1 cellular context compared by ENCODE assay signal in the genomic region with DNA sequence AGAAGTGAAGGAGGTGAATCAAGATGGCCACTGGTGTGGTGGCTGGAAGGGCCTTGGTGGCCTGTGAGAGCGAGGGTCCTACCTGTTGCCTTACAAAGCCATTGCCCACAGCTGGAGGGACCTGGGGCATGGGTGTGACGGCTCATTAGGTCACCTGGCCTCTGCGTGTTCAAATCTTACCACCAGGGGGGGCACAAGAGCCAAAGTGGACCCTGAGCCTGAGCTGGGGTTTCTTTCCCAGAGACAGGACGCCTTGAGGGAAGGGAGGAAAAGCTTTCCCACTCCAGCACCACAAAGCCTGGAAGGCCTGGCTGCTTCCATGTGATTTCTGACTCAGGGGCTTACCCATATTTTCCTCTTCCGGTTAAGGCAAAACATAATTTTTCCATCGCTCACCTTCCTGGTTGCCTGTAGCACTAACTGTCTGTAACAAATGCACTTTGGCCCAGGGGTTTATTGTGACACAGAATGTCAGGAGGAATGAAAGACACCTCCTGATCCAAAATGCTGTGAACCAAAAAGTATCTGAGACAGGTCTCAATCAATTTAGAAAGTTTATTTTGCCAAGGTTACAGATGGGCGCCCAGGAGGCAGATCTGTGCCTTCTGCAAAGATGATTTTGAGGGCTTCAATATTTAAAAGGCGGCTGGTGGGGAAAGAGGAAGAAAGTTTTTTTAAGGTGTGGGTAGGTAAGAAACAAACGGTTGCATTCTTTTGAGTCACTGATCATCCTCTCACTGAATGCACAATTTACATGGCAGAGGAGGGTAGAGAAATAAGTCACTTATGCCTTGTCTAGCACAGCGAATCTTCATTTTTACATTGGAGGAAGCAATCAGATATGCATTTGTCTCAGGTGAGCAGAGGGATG.
TF ChIP-seq lines count a peak whose summit lies in the region.

No MANE protein-coding gene starts in this region.

TF ChIP-seq in HepG2, 621 proteins besides CTCF, POLR2A, EP300 and RAD21 (continued from another document and continues in another):
- 0 out of 2 replicates have a peak, but pooled peaks have one; percentile 29 for TF ChIP-seq FOXP4 (CRISPR knock-in tag; IDR thresholded peaks at IDR 0.05)
- no peak for TF ChIP-seq SNRNP70 (IDR thresholded peaks at IDR 0.05; ENCODE audit: low read depth, low read length)
- TF ChIP-seq, protein P1, sequence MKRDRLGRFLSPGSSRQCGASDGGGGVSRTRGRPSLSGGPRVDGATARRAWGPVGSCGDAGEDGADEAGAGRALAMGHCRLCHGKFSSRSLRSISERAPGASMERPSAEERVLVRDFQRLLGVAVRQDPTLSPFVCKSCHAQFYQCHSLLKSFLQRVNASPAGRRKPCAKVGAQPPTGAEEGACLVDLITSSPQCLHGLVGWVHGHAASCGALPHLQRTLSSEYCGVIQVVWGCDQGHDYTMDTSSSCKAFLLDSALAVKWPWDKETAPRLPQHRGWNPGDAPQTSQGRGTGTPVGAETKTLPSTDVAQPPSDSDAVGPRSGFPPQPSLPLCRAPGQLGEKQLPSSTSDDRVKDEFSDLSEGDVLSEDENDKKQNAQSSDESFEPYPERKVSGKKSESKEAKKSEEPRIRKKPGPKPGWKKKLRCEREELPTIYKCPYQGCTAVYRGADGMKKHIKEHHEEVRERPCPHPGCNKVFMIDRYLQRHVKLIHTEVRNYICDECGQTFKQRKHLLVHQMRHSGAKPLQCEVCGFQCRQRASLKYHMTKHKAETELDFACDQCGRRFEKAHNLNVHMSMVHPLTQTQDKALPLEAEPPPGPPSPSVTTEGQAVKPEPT (CRISPR knock-in tag; IDR thresholded peaks at IDR 0.05; ENCODE audit: low read depth), result no peak
- TF ChIP-seq ZNF33A (CRISPR knock-in tag; IDR thresholded peaks at IDR 0.05; ENCODE audit: borderline replicate concordance), result no peak
- TF ChIP-seq FIP1L1 (IDR thresholded peaks at IDR 0.05; ENCODE audit: borderline replicate concordance, insufficient read depth, low read depth, low read length), result no peak
- no peak for TF ChIP-seq ZNF792 (CRISPR knock-in tag; IDR thresholded peaks at IDR 0.05)
- TF ChIP-seq NR2F2 (IDR thresholded peaks at IDR 0.05; ENCODE audit: borderline replicate concordance, low read depth), result no peak
- TF ChIP-seq KLF12 (CRISPR knock-in tag; IDR thresholded peaks at IDR 0.05; ENCODE audit: borderline replicate concordance), result no peak
- no peak for TF ChIP-seq ELK4 (CRISPR knock-in tag; IDR thresholded peaks at IDR 0.05; ENCODE audit: borderline replicate concordance)
- TF ChIP-seq NFE2 (CRISPR knock-in tag; IDR thresholded peaks at IDR 0.05), result no peak
- TF ChIP-seq MNT (IDR thresholded peaks at IDR 0.05), result no peak
- no peak for TF ChIP-seq SRSF1 (optimal IDR thresholded peaks at IDR 0.05; ENCODE audit: low read depth, low read length)
- TF ChIP-seq MAZ (IDR thresholded peaks at IDR 0.05; ENCODE audit: borderline replicate concordance, low read depth, low read length), result no peak
- peak; percentile 65; the same call in 1 of the 2 replicates for TF ChIP-seq MAZ (CRISPR knock-in tag; IDR thresholded peaks at IDR 0.05; ENCODE audit: low read depth)
- no peak for TF ChIP-seq ZNF724P (CRISPR knock-in tag; IDR thresholded peaks at IDR 0.05; ENCODE audit: borderline replicate concordance)
- no peak for TF ChIP-seq SRY (CRISPR knock-in tag; IDR thresholded peaks at IDR 0.05)
- TF ChIP-seq, protein P2, sequence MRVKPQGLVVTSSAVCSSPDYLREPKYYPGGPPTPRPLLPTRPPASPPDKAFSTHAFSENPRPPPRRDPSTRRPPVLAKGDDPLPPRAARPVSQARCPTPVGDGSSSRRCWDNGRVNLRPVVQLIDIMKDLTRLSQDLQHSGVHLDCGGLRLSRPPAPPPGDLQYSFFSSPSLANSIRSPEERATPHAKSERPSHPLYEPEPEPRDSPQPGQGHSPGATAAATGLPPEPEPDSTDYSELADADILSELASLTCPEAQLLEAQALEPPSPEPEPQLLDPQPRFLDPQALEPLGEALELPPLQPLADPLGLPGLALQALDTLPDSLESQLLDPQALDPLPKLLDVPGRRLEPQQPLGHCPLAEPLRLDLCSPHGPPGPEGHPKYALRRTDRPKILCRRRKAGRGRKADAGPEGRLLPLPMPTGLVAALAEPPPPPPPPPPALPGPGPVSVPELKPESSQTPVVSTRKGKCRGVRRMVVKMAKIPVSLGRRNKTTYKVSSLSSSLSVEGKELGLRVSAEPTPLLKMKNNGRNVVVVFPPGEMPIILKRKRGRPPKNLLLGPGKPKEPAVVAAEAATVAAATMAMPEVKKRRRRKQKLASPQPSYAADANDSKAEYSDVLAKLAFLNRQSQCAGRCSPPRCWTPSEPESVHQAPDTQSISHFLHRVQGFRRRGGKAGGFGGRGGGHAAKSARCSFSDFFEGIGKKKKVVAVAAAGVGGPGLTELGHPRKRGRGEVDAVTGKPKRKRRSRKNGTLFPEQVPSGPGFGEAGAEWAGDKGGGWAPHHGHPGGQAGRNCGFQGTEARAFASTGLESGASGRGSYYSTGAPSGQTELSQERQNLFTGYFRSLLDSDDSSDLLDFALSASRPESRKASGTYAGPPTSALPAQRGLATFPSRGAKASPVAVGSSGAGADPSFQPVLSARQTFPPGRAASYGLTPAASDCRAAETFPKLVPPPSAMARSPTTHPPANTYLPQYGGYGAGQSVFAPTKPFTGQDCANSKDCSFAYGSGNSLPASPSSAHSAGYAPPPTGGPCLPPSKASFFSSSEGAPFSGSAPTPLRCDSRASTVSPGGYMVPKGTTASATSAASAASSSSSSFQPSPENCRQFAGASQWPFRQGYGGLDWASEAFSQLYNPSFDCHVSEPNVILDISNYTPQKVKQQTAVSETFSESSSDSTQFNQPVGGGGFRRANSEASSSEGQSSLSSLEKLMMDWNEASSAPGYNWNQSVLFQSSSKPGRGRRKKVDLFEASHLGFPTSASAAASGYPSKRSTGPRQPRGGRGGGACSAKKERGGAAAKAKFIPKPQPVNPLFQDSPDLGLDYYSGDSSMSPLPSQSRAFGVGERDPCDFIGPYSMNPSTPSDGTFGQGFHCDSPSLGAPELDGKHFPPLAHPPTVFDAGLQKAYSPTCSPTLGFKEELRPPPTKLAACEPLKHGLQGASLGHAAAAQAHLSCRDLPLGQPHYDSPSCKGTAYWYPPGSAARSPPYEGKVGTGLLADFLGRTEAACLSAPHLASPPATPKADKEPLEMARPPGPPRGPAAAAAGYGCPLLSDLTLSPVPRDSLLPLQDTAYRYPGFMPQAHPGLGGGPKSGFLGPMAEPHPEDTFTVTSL (CRISPR knock-in tag; IDR thresholded peaks at IDR 0.05; ENCODE audit: borderline replicate concordance), result no peak
- TF ChIP-seq KDM4B (CRISPR knock-in tag; IDR thresholded peaks at IDR 0.05), result no peak
- TF ChIP-seq TEAD3 (CRISPR knock-in tag; optimal IDR thresholded peaks at IDR 0.05; ENCODE audit: borderline replicate concordance), result peak; percentile 28
- TF ChIP-seq ZNF691 (CRISPR knock-in tag; IDR thresholded peaks at IDR 0.05; ENCODE audit: borderline replicate concordance, low read depth), result peak; percentile 32; the same call in 1 of the 2 replicates
- TF ChIP-seq KAT2B (IDR thresholded peaks at IDR 0.05; ENCODE audit: borderline replicate concordance, low read depth, low read length), result no peak
- peak; percentile 75 for TF ChIP-seq XRCC5 (optimal IDR thresholded peaks at IDR 0.05; ENCODE audit: low read length)
- TF ChIP-seq, protein P3, sequence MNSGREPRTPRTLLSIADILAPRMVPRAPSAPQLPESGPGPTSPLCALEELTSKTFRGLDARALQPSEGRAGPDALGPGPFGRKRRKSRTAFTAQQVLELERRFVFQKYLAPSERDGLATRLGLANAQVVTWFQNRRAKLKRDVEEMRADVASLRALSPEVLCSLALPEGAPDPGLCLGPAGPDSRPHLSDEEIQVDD (CRISPR knock-in tag; IDR thresholded peaks at IDR 0.05; ENCODE audit: borderline replicate concordance), result no peak
- no peak for TF ChIP-seq CBX5 (CRISPR knock-in tag; IDR thresholded peaks at IDR 0.05; ENCODE audit: borderline replicate concordance)
- TF ChIP-seq ZNF333 (CRISPR knock-in tag; IDR thresholded peaks at IDR 0.05; ENCODE audit: borderline replicate concordance), result no peak
- TF ChIP-seq KIAA2018 (CRISPR knock-in tag; IDR thresholded peaks at IDR 0.05; ENCODE audit: borderline replicate concordance), result no peak
- no peak for TF ChIP-seq ZNF773 (CRISPR knock-in tag; IDR thresholded peaks at IDR 0.05; ENCODE audit: borderline replicate concordance)
